In the genomic region with DNA sequence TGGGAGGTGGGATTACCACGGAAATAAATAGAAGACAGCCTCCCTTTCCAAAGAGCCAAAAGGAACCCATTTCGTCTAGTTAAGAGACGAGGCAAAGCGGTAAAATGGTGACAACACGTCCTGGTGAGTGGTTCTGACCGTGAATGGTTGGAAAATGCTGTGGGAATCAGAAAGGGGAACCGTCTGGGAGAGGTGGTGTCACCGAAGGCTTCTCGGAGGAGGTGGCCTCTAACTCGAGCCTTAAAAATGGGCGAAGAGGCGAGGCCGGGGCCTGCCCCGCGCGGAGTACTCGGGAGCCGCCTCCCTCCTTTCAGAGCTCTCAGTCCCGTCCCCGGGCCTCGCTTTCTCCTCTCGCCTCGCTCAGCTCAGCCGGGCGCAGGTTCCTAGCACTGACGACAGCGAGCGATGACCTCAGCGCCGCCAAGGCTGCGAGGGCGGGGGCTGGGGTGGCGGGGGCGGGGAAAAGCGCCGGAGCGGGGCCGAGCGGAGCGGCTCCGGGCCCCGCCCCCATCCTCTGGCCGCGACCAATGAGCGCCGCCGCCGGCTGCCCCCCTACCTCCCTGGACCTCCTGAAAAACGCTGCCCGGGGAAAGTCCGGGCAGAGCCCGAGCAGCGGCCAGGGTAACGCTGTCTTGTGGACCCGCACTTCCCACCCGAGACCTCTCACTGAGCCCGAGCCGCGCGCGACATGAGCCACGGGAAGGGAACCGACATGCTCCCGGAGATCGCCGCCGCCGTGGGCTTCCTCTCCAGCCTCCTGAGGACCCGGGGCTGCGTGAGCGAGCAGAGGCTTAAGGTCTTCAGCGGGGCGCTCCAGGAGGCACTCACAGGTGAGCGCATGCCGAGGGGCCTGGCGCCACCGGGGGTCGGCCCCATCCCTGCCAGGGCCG, we compare ENCODE assay signal across 8 cellular contexts. TPM values are rescaled to one million over a fixed set of nuclear protein-coding genes. Genes with fewer than 3 reads are reported as not detected.
DNase-seq lines count a peak whose midpoint lies in the region; TF ChIP-seq lines count a peak whose summit lies in the region.

A gene with protein sequence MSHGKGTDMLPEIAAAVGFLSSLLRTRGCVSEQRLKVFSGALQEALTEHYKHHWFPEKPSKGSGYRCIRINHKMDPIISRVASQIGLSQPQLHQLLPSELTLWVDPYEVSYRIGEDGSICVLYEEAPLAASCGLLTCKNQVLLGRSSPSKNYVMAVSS (plus strand): TSS at position 601 of the 890 bp plus-strand sequence. CDS start 88 bp downstream, at position 689.

- H4K20me1 ChIP-seq in H9 (ENCODE audit: control insufficient read depth, insufficient read depth, insufficient read length) = no peaks in the 10 kb centered on the region

- H3K36me3 ChIP-seq in MG63 = no peaks in the 10 kb centered on the region

- no peak within 1 kb of the TSS for H4K5ac ChIP-seq in H9 (ENCODE audit: insufficient read length, low read depth, low read length)

- no peaks in the 10 kb centered on the region for H3K79me2 ChIP-seq in H9 (ENCODE audit: insufficient read depth, low read length)

- no peak within 1 kb of the TSS for H2BK12ac ChIP-seq in H9 (ENCODE audit: insufficient read length, low read depth, low read length)

- peak within 1 kb of the TSS; percentile 93 for H3K14ac ChIP-seq in H9 (ENCODE audit: insufficient read depth, low read length)

- H3K23me2 ChIP-seq in H9 (ENCODE audit: insufficient read length, low read depth, low read length, poor library complexity, severe bottlenecking) = peaks cover 13% of the 10 kb centered on the region

- H3K36me3 Mint-ChIP-seq in H9 (ENCODE audit: insufficient read depth in 1 of 3, low read depth in 3 of 3) (peaks cover 0 to 3% (median 0%) of the 10 kb centered on the region in 3 experiments; a peak in 2 of 7 replicates), nephron (ENCODE audit: low read depth) (peaks cover 21% of the 10 kb centered on the region)
- peaks cover 43% of the 10 kb centered on the region for H3K36me3 Mint-ChIP-seq in stimulated activated naive CD8-positive, alpha-beta T cell treated with anti-CD3 and anti-CD28 coated beads, Interleukin-15, Interleukin-2, amounts not matched to agents 100 ng/mL and 50 ng/mL, for 24 hours (ENCODE audit: low read depth)

- TF ChIP-seq CTCF in H9 (conservative IDR thresholded peaks at IDR 0.05) (no peak), fibroblast of the aortic adventitia (IDR thresholded peaks at IDR 0.05; ENCODE audit: insufficient read depth, low read length) (no peak), nephron (IDR thresholded peaks at IDR 0.05; ENCODE audit: unreplicated experiment in 3 of 3) (no peak)

- no peak within 1 kb of the TSS for H3K4ac ChIP-seq in H9 (ENCODE audit: low read depth, low read length)

- H3K27ac ChIP-seq in H9 (ENCODE audit: insufficient read length, low read depth, low read length) = no peak within 1 kb of the TSS

- no peak within 1 kb of the TSS for H2BK5ac ChIP-seq in H9 (ENCODE audit: insufficient read length, low read length)

- peak; percentile 89 for DNase-seq in ELR (ENCODE audit: low read depth)
- peak; percentile 94 for DNase-seq in H9
- DNase-seq in MG63 = peak; percentile 84
- DNase-seq in SHP77 (lab: John Stamatoyannopoulos, UW) = peak; percentile 91 to 92
- peak; percentile 96 for DNase-seq in activated effector memory CD4-positive, alpha-beta T cell treated with anti-CD3 and anti-CD28 coated beads, Interleukin-2, amount 50 U/mL, for 16 hours
- peak; percentile 86 for DNase-seq in fibroblast of the aortic adventitia (ENCODE audit: low read depth)

- peak within 1 kb of the TSS; percentile 94 for H3K18ac ChIP-seq in H9 (ENCODE audit: insufficient read length, low read depth, low read length)

- no peaks in the 10 kb centered on the region for H3K9me3 ChIP-seq in H9 (ENCODE audit: control insufficient read depth, low read depth, low read length)
- no peaks in the 10 kb centered on the region for H3K9me3 ChIP-seq in MG63

- H2BK120ac ChIP-seq in H9 (ENCODE audit: low read depth, low read length, poor library complexity, severe bottlenecking) = no peak within 1 kb of the TSS

- H2BK20ac ChIP-seq in H9 (ENCODE audit: low read depth, low read length, poor library complexity, severe bottlenecking) = no peak within 1 kb of the TSS

- H3K4me3 ChIP-seq in MG63 (peak within 1 kb of the TSS; percentile 75), fibroblast of the aortic adventitia (ENCODE audit: low read depth, low read length) (peak within 1 kb of the TSS; percentile 92)

- H3K4me2 ChIP-seq in H9 (ENCODE audit: insufficient read depth, insufficient read length, low read length) = peak within 1 kb of the TSS; percentile 54

- no peak within 1 kb of the TSS for H2AK5ac ChIP-seq in H9 (ENCODE audit: insufficient read length, low read length)

- peak within 1 kb of the TSS; percentile 72 to 81 for H3K4me3 Mint-ChIP-seq in H9
- peak within 1 kb of the TSS; percentile 80 to 92 (median 90) for H3K4me3 Mint-ChIP-seq in nephron
- H3K4me3 Mint-ChIP-seq in stimulated activated naive CD8-positive, alpha-beta T cell treated with anti-CD3 and anti-CD28 coated beads, Interleukin-15, Interleukin-2, amounts not matched to agents 100 ng/mL and 50 ng/mL, for 24 hours = peak within 1 kb of the TSS; percentile 98

- peaks cover 10% of the 10 kb centered on the region for H3K4me1 ChIP-seq in H9 (ENCODE audit: insufficient read depth, low read length)

- no peak within 1 kb of the TSS for H4K8ac ChIP-seq in H9 (replicated peaks; ENCODE audit: insufficient read length, low read depth, low read length)

- peak within 1 kb of the TSS; percentile 50 for H3K9ac ChIP-seq in H9 (ENCODE audit: extremely low read depth, insufficient read length, low read length)

- H3T11ph ChIP-seq in H9 (ENCODE audit: low read length) = no peak within 1 kb of the TSS

- peaks cover 80% of the 10 kb centered on the region for H3K27me3 ChIP-seq in H9 (ENCODE audit: insufficient read depth, low read length)
- H3K27me3 ChIP-seq in MG63 = 0 out of 2 replicates have a peak, but pooled peaks cover 5% of the 10 kb centered on the region

- H3K4me1 Mint-ChIP-seq in H9 (peaks cover 44 to 52% of the 10 kb centered on the region in 2 experiments), nephron (peaks cover 61% of the 10 kb centered on the region)
- peaks cover 71% of the 10 kb centered on the region for H3K4me1 Mint-ChIP-seq in stimulated activated naive CD8-positive, alpha-beta T cell treated with anti-CD3 and anti-CD28 coated beads, Interleukin-15, Interleukin-2, amounts not matched to agents 100 ng/mL and 50 ng/mL, for 24 hours (ENCODE audit: low read depth)

- H2BK15ac ChIP-seq in H9 (ENCODE audit: low read depth, low read length) = no peak within 1 kb of the TSS

- H3K56ac ChIP-seq in H9 (ENCODE audit: insufficient read length, low read depth, low read length) = no peak within 1 kb of the TSS

- H3K9me3 Mint-ChIP-seq in H9 (no peaks in the 10 kb centered on the region; a peak in 1 of 5 replicates), nephron (no peaks in the 10 kb centered on the region)
- H3K9me3 Mint-ChIP-seq in stimulated activated naive CD8-positive, alpha-beta T cell treated with anti-CD3 and anti-CD28 coated beads, Interleukin-15, Interleukin-2, amounts not matched to agents 100 ng/mL and 50 ng/mL, for 24 hours = no peaks in the 10 kb centered on the region

- H3K23ac ChIP-seq in H9 (ENCODE audit: insufficient read length, low read depth, low read length) = no peak within 1 kb of the TSS

- no CpG with 5 or more reads among the region's 79 CpGs for WGBS in H9 (ENCODE audit: extremely low coverage, insufficient read length, low lambda C conversion rate)

- H2AFZ ChIP-seq in H9 (ENCODE audit: low read length) = peak within 1 kb of the TSS; percentile 0

- H3K27me3 Mint-ChIP-seq in H9 (ENCODE audit: low read depth) = peaks cover 98% of the 10 kb centered on the region
- H3K27me3 Mint-ChIP-seq in nephron (ENCODE audit: low read depth) = peaks cover 4% of the 10 kb centered on the region
- no peaks in the 10 kb centered on the region for H3K27me3 Mint-ChIP-seq in stimulated activated naive CD8-positive, alpha-beta T cell treated with anti-CD3 and anti-CD28 coated beads, Interleukin-15, Interleukin-2, amounts not matched to agents 100 ng/mL and 50 ng/mL, for 24 hours

- H3K27ac Mint-ChIP-seq in H9 (peak within 1 kb of the TSS in 1 of 3 experiments; percentile 50; a peak in 2 of 7 replicates), nephron (peak within 1 kb of the TSS; percentile 82 to 89 (median 82))
- H3K27ac Mint-ChIP-seq in stimulated activated naive CD8-positive, alpha-beta T cell treated with anti-CD3 and anti-CD28 coated beads, Interleukin-15, Interleukin-2, amounts not matched to agents 100 ng/mL and 50 ng/mL, for 24 hours = peak within 1 kb of the TSS; percentile 97

- H4K91ac ChIP-seq in H9 (ENCODE audit: insufficient read length, low read depth, low read length) = no peak within 1 kb of the TSS

- H3K79me1 ChIP-seq in H9 (ENCODE audit: insufficient read depth, low read depth, low read length, poor library complexity, severe bottlenecking) = no peaks in the 10 kb centered on the region

RNA-seq across cellular contexts. Expression of the gene that starts here (rescaled TPM):
- total RNA-seq in H9 (2021) (2.9 and 4.1 TPM in 2 replicates), fibroblast of the aortic adventitia (ENCODE audit: low replicate concordance) (16.7 and 18.2 TPM in 2 replicates)
- 0.10 and 2.0 TPM in 2 replicates for total RNA-seq in MG63 (2014; rRNA removed; shearing (Covaris generic); ENCODE audit: low replicate concordance)
